Comparison of ENCODE assay signal across 10 cellular contexts in the genomic region with DNA sequence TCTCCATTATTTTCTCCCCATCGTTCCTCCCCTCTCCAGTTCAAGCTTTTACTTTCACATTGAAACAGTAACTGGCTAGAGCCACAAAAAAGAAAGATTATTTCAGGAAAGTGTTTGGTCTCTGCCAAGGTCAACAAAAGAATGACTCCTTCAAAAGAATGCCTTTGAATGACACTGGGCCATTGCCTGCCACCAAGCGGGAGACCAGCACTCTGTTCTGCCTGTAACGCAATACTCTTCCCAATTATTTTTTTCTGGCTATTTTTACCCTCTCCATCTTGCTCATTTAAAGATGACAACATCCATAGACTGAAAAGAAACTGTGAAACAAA. TPM values are rescaled to one million over a fixed set of nuclear protein-coding genes. Genes with fewer than 3 reads are reported as not detected.
DNase-seq lines count a peak whose midpoint lies in the region; ATAC-seq and TF ChIP-seq lines count a peak whose summit lies in the region.
"Had no signal": no experiment of that assay in that cellular context is flagged by ENCODE, and none has a peak within 500 bp of the region (broad histone marks: within the 10 kb centered on the region; RNA-seq: fewer than 3 reads in every experiment).

No MANE protein-coding gene starts in this region.

- H3K27me3 ChIP-seq in GM06990 (replicated peaks; ENCODE audit: control insufficient read depth, insufficient read depth, low read length) (no peaks in the 10 kb centered on the region), vagina (no peaks in the 10 kb centered on the region)

- H3K27ac Mint-ChIP-seq in osteocyte (ENCODE audit: unreplicated experiment), result peak overlapping the region; percentile 42

- intact Hi-C loops in left cardiac atrium (cut with DNase I) (no loop called here), vagina (cut with DNase I) (no loop called here)

- H3K4me1 Mint-ChIP-seq in osteocyte (ENCODE audit: unreplicated experiment), result peaks cover 9% of the 10 kb centered on the region
- H3K4me1 Mint-ChIP-seq: central memory CD8-positive, alpha-beta T cell had no signal

- no peaks in the 10 kb centered on the region for H3K9me3 ChIP-seq in vagina

- no peaks in the 10 kb centered on the region for H3K9me3 Mint-ChIP-seq in osteocyte (ENCODE audit: unreplicated experiment)
- H3K9me3 Mint-ChIP-seq: central memory CD8-positive, alpha-beta T cell had no signal

- no peaks in the 10 kb centered on the region for H3K36me3 Mint-ChIP-seq in osteocyte (ENCODE audit: unreplicated experiment)

- H3K4me3 ChIP-seq in GM06990 (replicated peaks; ENCODE audit: low read depth, low read length) (peak overlapping the region; percentile 28), vagina (no peak overlapping the region)

- DNase-seq in GM06990 (ENCODE audit: extremely low read depth, insufficient read length) (no peak), RPMI7951 (ENCODE audit: low read depth) (peak; percentile 58), left cardiac atrium (peak; percentile 32), osteocyte (ENCODE audit: extremely low spot score, unreplicated experiment) (no peak), GDM1 (lab: John Stamatoyannopoulos, UW) (no peak), vagina (ENCODE audit: extremely low spot score in 2 of 2) (no peak)

- peak overlapping the region; percentile 59 for H3K4me3 Mint-ChIP-seq in osteocyte (ENCODE audit: unreplicated experiment)
- H3K4me3 Mint-ChIP-seq: central memory CD8-positive, alpha-beta T cell had no signal

- no peaks in the 10 kb centered on the region for H3K36me3 ChIP-seq in GM06990 (ENCODE audit: control insufficient read depth, insufficient read depth, low read length)
- H3K36me3 ChIP-seq in vagina, result no peaks in the 10 kb centered on the region

- no peaks in the 10 kb centered on the region for H3K4me1 ChIP-seq in vagina

- no peak for TF ChIP-seq CTCF in GM06990 (IDR thresholded peaks at IDR 0.05; ENCODE audit: insufficient read depth, low read length, poor library complexity, severe bottlenecking)
- no peak for TF ChIP-seq CTCF in osteocyte (IDR thresholded peaks at IDR 0.05)
- TF ChIP-seq CTCF in vagina (IDR thresholded peaks at IDR 0.05), result no peak

- ATAC-seq in left cardiac atrium (peak; percentile 61 to 73), GM18868 (IDR thresholded peaks at IDR 0.05; ENCODE audit: unreplicated experiment) (no peak), HG02870 (IDR thresholded peaks at IDR 0.05; ENCODE audit: unreplicated experiment) (no peak)

- TF ChIP-seq POLR2A in vagina (IDR thresholded peaks at IDR 0.05), result no peak

- H3K27me3 Mint-ChIP-seq in osteocyte (ENCODE audit: unreplicated experiment), result peaks cover under 1% of the 10 kb centered on the region
- H3K27me3 Mint-ChIP-seq: central memory CD8-positive, alpha-beta T cell had no signal

- H3K27ac ChIP-seq in vagina, result no peak overlapping the region
- H3K27ac ChIP-seq: C4-2B had no signal

RNA-seq across cellular contexts. Expression of gene EHHADH, which starts 37.3 kb away (rescaled TPM):
- 13.4 and 14.8 TPM in 2 replicates for total RNA-seq in RPMI7951 (2014; rRNA removed; shearing (Covaris generic))
- total RNA-seq in left cardiac atrium (10 to 100 TPM; 12.8 to 15.3 TPM), osteocyte (0.57 and 1.2 TPM in 2 replicates), vagina (8.1 TPM)

Comparison
In these comparisons a context has a peak if more than half of its experiments do, and no peak if none do; other contexts are left out.
1. DNase-seq: peak in RPMI7951 (single experiment) and left cardiac atrium (single experiment); none in GM06990 (single experiment), osteocyte (single experiment), GDM1 (single experiment) and vagina (0 of 2).
2. ATAC-seq: peak in left cardiac atrium (2 of 2); none in GM18868 (single experiment) and HG02870 (single experiment).